15 cellular contexts compared by ENCODE assay signal in genomic region chr7:34069676-34070075, GRCh38.
A peak's percentile ranks its signal among the peaks of the same experiment; 100 is the strongest.
DNase-seq lines count a peak whose midpoint lies in the region; ATAC-seq and TF ChIP-seq lines count a peak whose summit lies in the region.
"Had no signal": no experiment of that assay in that cellular context is flagged by ENCODE, and none has a peak within 500 bp of the region (broad histone marks: within the 10 kb centered on the region; RNA-seq: fewer than 3 reads in every experiment).

No MANE protein-coding gene starts in this region.

- no peak overlapping the region for H3K27ac ChIP-seq in SJCRH30
- no peak overlapping the region for H3K27ac ChIP-seq in CD4-positive, alpha-beta T cell (ENCODE audit: low read depth, low read length)
- H3K27ac ChIP-seq: neural progenitor cell had no signal

- no peak for TF ChIP-seq CTCF in Calu3 (IDR thresholded peaks at IDR 0.05; ENCODE audit: unreplicated experiment)
- no peak for TF ChIP-seq CTCF in CD4-positive, alpha-beta T cell (IDR thresholded peaks at IDR 0.05)

- no peaks in the 10 kb centered on the region for H3K27me3 Mint-ChIP-seq in Calu3 (ENCODE audit: unreplicated experiment)
- peaks cover 7% of the 10 kb centered on the region for H3K27me3 Mint-ChIP-seq in activated T-helper 17 cell treated with anti-CD3 and anti-CD28 coated beads, Interleukin-2, amount 50 U/mL, for 72 hours
- H3K27me3 Mint-ChIP-seq in CD4-positive, alpha-beta T cell = peaks cover 3% of the 10 kb centered on the region

- peak overlapping the region; percentile 6 for H3K4me3 Mint-ChIP-seq in Calu3 (ENCODE audit: low read depth, unreplicated experiment)
- no peak overlapping the region for H3K4me3 Mint-ChIP-seq in activated T-helper 17 cell treated with anti-CD3 and anti-CD28 coated beads, Interleukin-2, amount 50 U/mL, for 72 hours
- no peak overlapping the region for H3K4me3 Mint-ChIP-seq in CD4-positive, alpha-beta T cell
- H3K4me3 Mint-ChIP-seq: CD14-positive monocyte, neural progenitor cell had no signal

- BruUV-seq in Calu3 (replicated peaks; lab: Mats Ljungman, UMichigan) = no TSS peak

- H3K4me1 ChIP-seq in SJCRH30 = no peaks in the 10 kb centered on the region

- peaks cover 54% of the 10 kb centered on the region for H3K4me1 Mint-ChIP-seq in Calu3 (ENCODE audit: low read depth, unreplicated experiment)
- no peaks in the 10 kb centered on the region for H3K4me1 Mint-ChIP-seq in activated T-helper 17 cell treated with anti-CD3 and anti-CD28 coated beads, Interleukin-2, amount 50 U/mL, for 72 hours
- no peaks in the 10 kb centered on the region for H3K4me1 Mint-ChIP-seq in CD4-positive, alpha-beta T cell (ENCODE audit: low read depth)
- H3K4me1 Mint-ChIP-seq: CD14-positive monocyte had no signal

- CTCF ChIA-PET in Calu3 (lab: Charles Lee) = interaction anchor here (0.9 to 3.1 kb wide), 5 partner anchors 9 to 137 kb away, joined by 3 to 12 read pairs (median 9); no protein-coding TSS in a partner anchor
- CTCF ChIA-PET in CD4-positive, alpha-beta T cell (lab: Charles Lee) = no interaction called here

- no peaks in the 10 kb centered on the region for H3K27me3 ChIP-seq in SJCRH30
- no peaks in the 10 kb centered on the region for H3K27me3 ChIP-seq in CD4-positive, alpha-beta T cell (ENCODE audit: control insufficient read depth, insufficient read depth, low read length)
- H3K27me3 ChIP-seq: neural progenitor cell had no signal

- peak; percentile 64 for ATAC-seq in activated T-helper 17 cell treated with anti-CD3 and anti-CD28 coated beads, Interleukin-2, amount 50 U/mL, for 72 hours (replicated peaks)
- ATAC-seq in left colon (peak; percentile 63), GM21576 (IDR thresholded peaks at IDR 0.05; ENCODE audit: unreplicated experiment) (no peak), GM21737 (IDR thresholded peaks at IDR 0.05; ENCODE audit: unreplicated experiment) (no peak)
- ATAC-seq in CD4-positive, alpha-beta T cell (ENCODE audit: poor library complexity) = no peak
- ATAC-seq: left lobe of liver had no signal

- no peaks in the 10 kb centered on the region for H3K9me3 ChIP-seq in SJCRH30 (replicated peaks)
- no peaks in the 10 kb centered on the region for H3K9me3 ChIP-seq in CD4-positive, alpha-beta T cell (ENCODE audit: control insufficient read depth, low read length)

- intact Hi-C loops in Calu3 (cut with micrococcal nuclease; ENCODE audit: unreplicated experiment) = loop anchor here (5.0 kb wide), 2 partner anchors 32 to 82 kb away; no protein-coding TSS in a partner anchor
- intact Hi-C loops in left colon (cut with DNase I, micrococcal nuclease) = no loop called here
- intact Hi-C loops in CD4-positive, alpha-beta T cell (cut with DNase I, micrococcal nuclease) = no loop called here

- H3K4me3 ChIP-seq in SJCRH30 = no peak overlapping the region
- H3K4me3 ChIP-seq: neural progenitor cell had no signal

- POLR2A ChIA-PET in CD4-positive, alpha-beta T cell (lab: Charles Lee) = no interaction called here

- no peaks in the 10 kb centered on the region for H3K9me3 Mint-ChIP-seq in Calu3 (ENCODE audit: low read depth, unreplicated experiment)
- H3K9me3 Mint-ChIP-seq in activated T-helper 17 cell treated with anti-CD3 and anti-CD28 coated beads, Interleukin-2, amount 50 U/mL, for 72 hours = no peaks in the 10 kb centered on the region
- no peaks in the 10 kb centered on the region for H3K9me3 Mint-ChIP-seq in CD4-positive, alpha-beta T cell

- DNase-seq in Calu3 = peak; percentile 43
- peak; percentile 79 for DNase-seq in HT1080 (ENCODE audit: low read depth)
- no peak for DNase-seq in left colon
- no peak for DNase-seq in SJCRH30
- no peak for DNase-seq in CD4-positive, alpha-beta T cell
- DNase-seq: effector CD8-positive, alpha-beta T cell; NCI-H1436; NCI-H774; SIG-M5 had no signal

- H3K36me3 Mint-ChIP-seq in Calu3 (ENCODE audit: insufficient read depth, unreplicated experiment) = no peaks in the 10 kb centered on the region
- H3K36me3 Mint-ChIP-seq in activated T-helper 17 cell treated with anti-CD3 and anti-CD28 coated beads, Interleukin-2, amount 50 U/mL, for 72 hours (ENCODE audit: low read depth) = no peaks in the 10 kb centered on the region
- no peaks in the 10 kb centered on the region for H3K36me3 Mint-ChIP-seq in CD4-positive, alpha-beta T cell (ENCODE audit: low read depth)
- H3K36me3 Mint-ChIP-seq: CD14-positive monocyte, neural progenitor cell had no signal

- H3K27ac Mint-ChIP-seq in Calu3 (ENCODE audit: unreplicated experiment) = peak overlapping the region; percentile 43
- no peak overlapping the region for H3K27ac Mint-ChIP-seq in activated T-helper 17 cell treated with anti-CD3 and anti-CD28 coated beads, Interleukin-2, amount 50 U/mL, for 72 hours
- H3K27ac Mint-ChIP-seq in CD4-positive, alpha-beta T cell = no peak overlapping the region
- H3K27ac Mint-ChIP-seq: CD14-positive monocyte, neural progenitor cell had no signal

- H3K36me3 ChIP-seq in SJCRH30 = no peaks in the 10 kb centered on the region
- H3K36me3 ChIP-seq: neural progenitor cell had no signal

Comparison
In these comparisons a context has a peak if more than half of its experiments do, and no peak if none do; other contexts are left out.
1. DNase-seq: peak in Calu3 (single experiment) and HT1080 (single experiment); none in left colon (0 of 2), SJCRH30 (0 of 2) and CD4-positive, alpha-beta T cell (0 of 10).
2. ATAC-seq: peak in activated T-helper 17 cell treated with anti-CD3 and anti-CD28 coated beads, Interleukin-2, amount 50 U/mL, for 72 hours (single experiment) and left colon (single experiment); none in CD4-positive, alpha-beta T cell (single experiment), GM21576 (single experiment) and GM21737 (single experiment).